Comparison of ENCODE assay signal across 1 cellular context in genomic region chr2:177783835-177784448, GRCh38.
TF ChIP-seq lines count a peak whose summit lies in the region.

No MANE protein-coding gene starts in this region.

TF ChIP-seq in GM12878, 131 proteins besides CTCF, POLR2A, EP300 and RAD21 (continued from another document):
- TF ChIP-seq SUZ12 (IDR thresholded peaks at IDR 0.05; ENCODE audit: unreplicated experiment), result no peak
- TF ChIP-seq BHLHE40 (IDR thresholded peaks at IDR 0.05; ENCODE audit: borderline replicate concordance in 1 of 2, low read depth in 2 of 2, low read length in 1 of 2), result peak in 1 of 2 experiments; percentile 15; a peak in 1 of 4 replicates
